ENCODE assay signal across 1 cellular context in the genomic region with DNA sequence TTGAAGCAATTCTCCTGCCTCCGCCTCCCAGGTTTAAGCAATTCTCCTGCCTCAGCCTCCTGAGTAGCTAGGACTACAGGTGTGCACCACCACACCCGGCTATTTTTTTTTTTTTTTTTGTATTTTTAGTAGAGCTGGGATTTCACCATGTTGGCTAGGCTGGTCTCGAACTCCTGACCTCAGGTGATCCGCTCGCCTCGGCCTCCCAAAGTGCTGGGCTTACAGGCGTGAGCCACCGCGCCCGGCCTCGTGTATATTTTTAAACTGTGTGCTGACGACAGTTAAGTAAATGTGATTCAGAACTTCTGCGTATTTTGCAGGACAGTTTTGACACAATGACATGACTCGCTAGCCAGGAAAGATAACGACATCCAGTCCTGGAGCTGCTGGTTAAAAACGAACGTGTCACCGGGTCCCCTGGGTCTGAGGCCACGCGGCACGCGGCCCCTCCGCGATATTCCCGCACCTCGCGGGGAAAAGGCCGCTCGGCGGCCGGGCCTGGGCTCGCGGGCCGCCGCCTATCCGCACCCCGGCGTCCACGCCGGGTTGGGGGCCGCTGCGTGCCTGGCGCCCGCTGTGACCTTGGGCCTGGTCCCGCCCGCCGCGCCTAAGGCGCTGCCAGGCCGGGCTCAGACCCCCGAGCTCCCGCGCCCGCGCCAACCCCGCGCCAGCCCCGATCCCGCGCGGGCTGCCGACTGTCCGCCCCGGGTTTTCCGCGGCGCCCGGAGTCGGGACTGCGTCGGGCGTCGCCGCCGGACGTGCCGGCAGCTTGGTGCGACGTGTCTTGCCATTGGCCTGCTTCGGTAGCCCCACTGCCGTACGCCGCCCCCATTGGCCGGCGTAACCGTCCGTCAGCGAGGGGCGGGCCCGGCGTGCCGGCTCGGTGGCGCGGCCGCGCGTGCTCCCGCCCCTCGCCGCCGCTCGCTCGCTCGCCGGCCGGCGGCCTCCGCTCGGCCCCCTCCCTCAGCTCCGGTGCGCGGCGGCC.
TF ChIP-seq lines count a peak whose summit lies in the region.

Gene FOXK2, plus strand, starts transcription at position 907 of the 985 bp plus-strand sequence. CDS start 157 bp downstream, outside the sequence.

TF ChIP-seq in H1, 55 proteins besides CTCF, POLR2A, EP300 and RAD21:
- TF ChIP-seq GABPA (IDR thresholded peaks at IDR 0.05; ENCODE audit: borderline replicate concordance, insufficient read depth, low read length), result peak; percentile 44; the same call in 1 of the 2 replicates
- no peak for TF ChIP-seq CEBPB (IDR thresholded peaks at IDR 0.05; ENCODE audit: low read depth, low read length)
- TF ChIP-seq CHD2 (IDR thresholded peaks at IDR 0.05; ENCODE audit: low read length), result peak; percentile 82
- TF ChIP-seq MAFK (IDR thresholded peaks at IDR 0.05; ENCODE audit: low read depth, low read length), result no peak
- TF ChIP-seq SUZ12 (IDR thresholded peaks at IDR 0.05; ENCODE audit: low read length), result peak; percentile 46; the same call in 1 of the 2 replicates
- peak; percentile 62 for TF ChIP-seq SP2 (IDR thresholded peaks at IDR 0.05; ENCODE audit: low read length)
- peak; percentile 92 for TF ChIP-seq BACH1 (IDR thresholded peaks at IDR 0.05; ENCODE audit: low read length)
- TF ChIP-seq SRF (IDR thresholded peaks at IDR 0.05; ENCODE audit: low read depth, low read length), result 0 out of 2 replicates have a peak, but pooled peaks have one; percentile 11
- TF ChIP-seq SP1 (IDR thresholded peaks at IDR 0.05; ENCODE audit: low read depth, low read length), result peak; percentile 96
- no peak for TF ChIP-seq CTBP2 (IDR thresholded peaks at IDR 0.05; ENCODE audit: borderline replicate concordance, insufficient read depth, insufficient read length, low read length)
- TF ChIP-seq TAF7 (optimal IDR thresholded peaks at IDR 0.05; ENCODE audit: borderline replicate concordance, low read depth, low read length), result peak; percentile 29
- TF ChIP-seq NANOG (IDR thresholded peaks at IDR 0.05; ENCODE audit: insufficient read depth, low read depth, low read length, poor library complexity, severe bottlenecking), result peak; percentile 9
- peak; percentile 49; the same call in 1 of the 2 replicates for TF ChIP-seq TBP (IDR thresholded peaks at IDR 0.05; ENCODE audit: low read depth, low read length)
- TF ChIP-seq RBBP5 (IDR thresholded peaks at IDR 0.05; ENCODE audit: borderline replicate concordance, low read depth, low read length), result 0 out of 2 replicates have a peak, but pooled peaks have one; percentile 71
- TF ChIP-seq, protein P1, sequence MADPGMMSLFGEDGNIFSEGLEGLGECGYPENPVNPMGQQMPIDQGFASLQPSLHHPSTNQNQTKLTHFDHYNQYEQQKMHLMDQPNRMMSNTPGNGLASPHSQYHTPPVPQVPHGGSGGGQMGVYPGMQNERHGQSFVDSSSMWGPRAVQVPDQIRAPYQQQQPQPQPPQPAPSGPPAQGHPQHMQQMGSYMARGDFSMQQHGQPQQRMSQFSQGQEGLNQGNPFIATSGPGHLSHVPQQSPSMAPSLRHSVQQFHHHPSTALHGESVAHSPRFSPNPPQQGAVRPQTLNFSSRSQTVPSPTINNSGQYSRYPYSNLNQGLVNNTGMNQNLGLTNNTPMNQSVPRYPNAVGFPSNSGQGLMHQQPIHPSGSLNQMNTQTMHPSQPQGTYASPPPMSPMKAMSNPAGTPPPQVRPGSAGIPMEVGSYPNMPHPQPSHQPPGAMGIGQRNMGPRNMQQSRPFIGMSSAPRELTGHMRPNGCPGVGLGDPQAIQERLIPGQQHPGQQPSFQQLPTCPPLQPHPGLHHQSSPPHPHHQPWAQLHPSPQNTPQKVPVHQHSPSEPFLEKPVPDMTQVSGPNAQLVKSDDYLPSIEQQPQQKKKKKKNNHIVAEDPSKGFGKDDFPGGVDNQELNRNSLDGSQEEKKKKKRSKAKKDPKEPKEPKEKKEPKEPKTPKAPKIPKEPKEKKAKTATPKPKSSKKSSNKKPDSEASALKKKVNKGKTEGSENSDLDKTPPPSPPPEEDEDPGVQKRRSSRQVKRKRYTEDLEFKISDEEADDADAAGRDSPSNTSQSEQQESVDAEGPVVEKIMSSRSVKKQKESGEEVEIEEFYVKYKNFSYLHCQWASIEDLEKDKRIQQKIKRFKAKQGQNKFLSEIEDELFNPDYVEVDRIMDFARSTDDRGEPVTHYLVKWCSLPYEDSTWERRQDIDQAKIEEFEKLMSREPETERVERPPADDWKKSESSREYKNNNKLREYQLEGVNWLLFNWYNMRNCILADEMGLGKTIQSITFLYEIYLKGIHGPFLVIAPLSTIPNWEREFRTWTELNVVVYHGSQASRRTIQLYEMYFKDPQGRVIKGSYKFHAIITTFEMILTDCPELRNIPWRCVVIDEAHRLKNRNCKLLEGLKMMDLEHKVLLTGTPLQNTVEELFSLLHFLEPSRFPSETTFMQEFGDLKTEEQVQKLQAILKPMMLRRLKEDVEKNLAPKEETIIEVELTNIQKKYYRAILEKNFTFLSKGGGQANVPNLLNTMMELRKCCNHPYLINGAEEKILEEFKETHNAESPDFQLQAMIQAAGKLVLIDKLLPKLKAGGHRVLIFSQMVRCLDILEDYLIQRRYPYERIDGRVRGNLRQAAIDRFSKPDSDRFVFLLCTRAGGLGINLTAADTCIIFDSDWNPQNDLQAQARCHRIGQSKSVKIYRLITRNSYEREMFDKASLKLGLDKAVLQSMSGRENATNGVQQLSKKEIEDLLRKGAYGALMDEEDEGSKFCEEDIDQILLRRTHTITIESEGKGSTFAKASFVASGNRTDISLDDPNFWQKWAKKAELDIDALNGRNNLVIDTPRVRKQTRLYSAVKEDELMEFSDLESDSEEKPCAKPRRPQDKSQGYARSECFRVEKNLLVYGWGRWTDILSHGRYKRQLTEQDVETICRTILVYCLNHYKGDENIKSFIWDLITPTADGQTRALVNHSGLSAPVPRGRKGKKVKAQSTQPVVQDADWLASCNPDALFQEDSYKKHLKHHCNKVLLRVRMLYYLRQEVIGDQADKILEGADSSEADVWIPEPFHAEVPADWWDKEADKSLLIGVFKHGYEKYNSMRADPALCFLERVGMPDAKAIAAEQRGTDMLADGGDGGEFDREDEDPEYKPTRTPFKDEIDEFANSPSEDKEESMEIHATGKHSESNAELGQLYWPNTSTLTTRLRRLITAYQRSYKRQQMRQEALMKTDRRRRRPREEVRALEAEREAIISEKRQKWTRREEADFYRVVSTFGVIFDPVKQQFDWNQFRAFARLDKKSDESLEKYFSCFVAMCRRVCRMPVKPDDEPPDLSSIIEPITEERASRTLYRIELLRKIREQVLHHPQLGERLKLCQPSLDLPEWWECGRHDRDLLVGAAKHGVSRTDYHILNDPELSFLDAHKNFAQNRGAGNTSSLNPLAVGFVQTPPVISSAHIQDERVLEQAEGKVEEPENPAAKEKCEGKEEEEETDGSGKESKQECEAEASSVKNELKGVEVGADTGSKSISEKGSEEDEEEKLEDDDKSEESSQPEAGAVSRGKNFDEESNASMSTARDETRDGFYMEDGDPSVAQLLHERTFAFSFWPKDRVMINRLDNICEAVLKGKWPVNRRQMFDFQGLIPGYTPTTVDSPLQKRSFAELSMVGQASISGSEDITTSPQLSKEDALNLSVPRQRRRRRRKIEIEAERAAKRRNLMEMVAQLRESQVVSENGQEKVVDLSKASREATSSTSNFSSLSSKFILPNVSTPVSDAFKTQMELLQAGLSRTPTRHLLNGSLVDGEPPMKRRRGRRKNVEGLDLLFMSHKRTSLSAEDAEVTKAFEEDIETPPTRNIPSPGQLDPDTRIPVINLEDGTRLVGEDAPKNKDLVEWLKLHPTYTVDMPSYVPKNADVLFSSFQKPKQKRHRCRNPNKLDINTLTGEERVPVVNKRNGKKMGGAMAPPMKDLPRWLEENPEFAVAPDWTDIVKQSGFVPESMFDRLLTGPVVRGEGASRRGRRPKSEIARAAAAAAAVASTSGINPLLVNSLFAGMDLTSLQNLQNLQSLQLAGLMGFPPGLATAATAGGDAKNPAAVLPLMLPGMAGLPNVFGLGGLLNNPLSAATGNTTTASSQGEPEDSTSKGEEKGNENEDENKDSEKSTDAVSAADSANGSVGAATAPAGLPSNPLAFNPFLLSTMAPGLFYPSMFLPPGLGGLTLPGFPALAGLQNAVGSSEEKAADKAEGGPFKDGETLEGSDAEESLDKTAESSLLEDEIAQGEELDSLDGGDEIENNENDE (IDR thresholded peaks at IDR 0.05; ENCODE audit: insufficient replicate concordance, low read length), result no peak
- TF ChIP-seq ASH2L (IDR thresholded peaks at IDR 0.05; ENCODE audit: low read length), result peak; percentile 25
- peak; percentile 51; the same call in 1 of the 2 replicates for TF ChIP-seq TAF1 (IDR thresholded peaks at IDR 0.05; ENCODE audit: low read depth, low read length)
- no peak for TF ChIP-seq ATF2 (IDR thresholded peaks at IDR 0.05; ENCODE audit: low read length)
- TF ChIP-seq EGR1 (IDR thresholded peaks at IDR 0.05; ENCODE audit: borderline replicate concordance, low read depth, low read length), result no peak
- TF ChIP-seq PHF8 (conservative IDR thresholded peaks at IDR 0.05; ENCODE audit: low read depth, low read length), result peak; percentile 66
- TF ChIP-seq KDM4A (IDR thresholded peaks at IDR 0.05; ENCODE audit: low read depth, low read length, severe bottlenecking), result peak; percentile 76
- TF ChIP-seq RNF2 (IDR thresholded peaks at IDR 0.05; ENCODE audit: borderline replicate concordance, low read depth, low read length, missing control alignments, poor library complexity, severe bottlenecking), result no peak
- no peak for TF ChIP-seq FOSL1 (IDR thresholded peaks at IDR 0.05; ENCODE audit: insufficient read depth, low read depth, low read length)
- TF ChIP-seq SIN3A (conservative IDR thresholded peaks at IDR 0.05 in 1 of 2, IDR thresholded peaks at IDR 0.05 in 1 of 2; ENCODE audit: low read depth in 1 of 2, low read length in 2 of 2), result peak in 1 of 2 experiments; percentile 53; a peak in 1 of 4 replicates
- peak; percentile 65 to 86; a peak in 2 of 4 replicates for TF ChIP-seq HDAC2 (IDR thresholded peaks at IDR 0.05; ENCODE audit: borderline replicate concordance in 1 of 2, low read depth in 2 of 2, low read length in 2 of 2)
- peak; percentile 77 for TF ChIP-seq CREB1 (IDR thresholded peaks at IDR 0.05)
